ENCODE assay signal across 1 cellular context in the genomic region with DNA sequence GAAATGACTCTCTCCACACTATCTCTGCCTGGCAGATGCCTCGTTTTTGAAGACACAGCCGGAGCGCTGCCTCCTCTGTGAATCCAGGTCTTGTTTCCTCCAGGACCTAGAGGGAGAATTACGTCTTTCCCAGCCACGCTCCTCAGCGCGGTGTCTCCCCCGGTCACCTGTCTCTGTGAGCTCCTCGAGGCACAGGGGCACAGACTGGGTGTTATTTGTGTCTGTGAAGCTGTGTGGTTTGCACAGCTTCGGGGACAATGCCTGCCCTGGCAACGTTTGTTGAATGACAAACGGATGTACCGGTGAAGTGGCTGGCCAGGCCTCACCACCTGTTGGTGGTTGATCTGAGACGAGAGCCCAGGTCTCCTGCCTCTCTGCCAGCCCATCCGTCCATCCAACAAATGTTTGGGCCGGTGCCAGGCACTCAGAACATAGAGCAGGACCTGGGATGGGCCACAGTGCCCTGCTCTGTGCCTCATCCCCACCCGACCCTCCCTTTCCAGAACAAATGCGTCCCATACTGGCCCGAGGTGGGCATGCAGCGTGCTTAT.
TF ChIP-seq lines count a peak whose summit lies in the region.

No MANE protein-coding gene starts in this region.

TF ChIP-seq in H1, 55 proteins besides CTCF, POLR2A, EP300 and RAD21:
- TF ChIP-seq TAF7 (optimal IDR thresholded peaks at IDR 0.05; ENCODE audit: borderline replicate concordance, low read depth, low read length) (no peak), CTBP2 (IDR thresholded peaks at IDR 0.05; ENCODE audit: borderline replicate concordance, insufficient read depth, insufficient read length, low read length) (no peak), CHD2 (IDR thresholded peaks at IDR 0.05; ENCODE audit: low read length) (no peak), SP2 (IDR thresholded peaks at IDR 0.05; ENCODE audit: low read length) (no peak), MAFK (IDR thresholded peaks at IDR 0.05; ENCODE audit: low read depth, low read length) (no peak), TBP (IDR thresholded peaks at IDR 0.05; ENCODE audit: low read depth, low read length) (no peak), PHF8 (conservative IDR thresholded peaks at IDR 0.05; ENCODE audit: low read depth, low read length) (no peak), CHD1 (IDR thresholded peaks at IDR 0.05; ENCODE audit: low read depth, low read length) (no peak), SUZ12 (IDR thresholded peaks at IDR 0.05; ENCODE audit: low read length) (no peak), SIN3A (conservative IDR thresholded peaks at IDR 0.05 in 1 of 2, IDR thresholded peaks at IDR 0.05 in 1 of 2; ENCODE audit: low read depth in 1 of 2, low read length in 2 of 2) (no peak), RBBP5 (IDR thresholded peaks at IDR 0.05; ENCODE audit: borderline replicate concordance, low read depth, low read length) (no peak), RXRA (IDR thresholded peaks at IDR 0.05; ENCODE audit: insufficient read depth, low read depth, low read length) (no peak), YY1 (IDR thresholded peaks at IDR 0.05; ENCODE audit: low read depth, low read length) (no peak), CREB1 (IDR thresholded peaks at IDR 0.05) (no peak), BCL11A (IDR thresholded peaks at IDR 0.05; ENCODE audit: low read depth in 2 of 2, low read length in 2 of 2) (no peak), KDM5A (IDR thresholded peaks at IDR 0.05; ENCODE audit: low read length) (no peak), CBX8 (IDR thresholded peaks at IDR 0.05; ENCODE audit: borderline replicate concordance, low read depth, low read length) (no peak), RFX5 (IDR thresholded peaks at IDR 0.05; ENCODE audit: borderline replicate concordance, low read depth, low read length) (no peak)
- TF ChIP-seq, protein P1, sequence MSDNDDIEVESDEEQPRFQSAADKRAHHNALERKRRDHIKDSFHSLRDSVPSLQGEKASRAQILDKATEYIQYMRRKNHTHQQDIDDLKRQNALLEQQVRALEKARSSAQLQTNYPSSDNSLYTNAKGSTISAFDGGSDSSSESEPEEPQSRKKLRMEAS (IDR thresholded peaks at IDR 0.05), result no peak
- TF ChIP-seq, protein P2, sequence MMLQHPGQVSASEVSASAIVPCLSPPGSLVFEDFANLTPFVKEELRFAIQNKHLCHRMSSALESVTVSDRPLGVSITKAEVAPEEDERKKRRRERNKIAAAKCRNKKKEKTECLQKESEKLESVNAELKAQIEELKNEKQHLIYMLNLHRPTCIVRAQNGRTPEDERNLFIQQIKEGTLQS (IDR thresholded peaks at IDR 0.05; ENCODE audit: insufficient read depth, low read depth, low read length), result no peak
TF ChIP-seq in H1: peak in this region for 0.
